1 cellular context compared by ENCODE assay signal in genomic region chr11:64322925-64323260, GRCh38.
TF ChIP-seq lines count a peak whose summit lies in the region.

No MANE protein-coding gene starts in this region.

TF ChIP-seq in HEK293, 187 proteins besides CTCF, POLR2A, EP300 and RAD21 (continued from another document):
- TF ChIP-seq ZNF776 (tag by site-specific recombination; IDR thresholded peaks at IDR 0.05; ENCODE audit: borderline replicate concordance) (no peak), BCL11A (tag by site-specific recombination; IDR thresholded peaks at IDR 0.05; ENCODE audit: low read depth) (no peak), ZNF202 (tag by site-specific recombination; IDR thresholded peaks at IDR 0.05; ENCODE audit: borderline replicate concordance) (no peak), ZNF19 (tag by site-specific recombination; IDR thresholded peaks at IDR 0.05; ENCODE audit: low read depth) (no peak), ZNF394 (tag by site-specific recombination; IDR thresholded peaks at IDR 0.05; ENCODE audit: borderline replicate concordance) (no peak), GLIS2 (tag by site-specific recombination; IDR thresholded peaks at IDR 0.05) (0 out of 2 replicates have a peak, but pooled peaks have one; percentile 18), ZIC2 (tag by site-specific recombination; IDR thresholded peaks at IDR 0.05) (peak; percentile 80), ZNF112 (tag by site-specific recombination; IDR thresholded peaks at IDR 0.05) (no peak)
